ENCODE assay signal across 1 cellular context in the genomic region with DNA sequence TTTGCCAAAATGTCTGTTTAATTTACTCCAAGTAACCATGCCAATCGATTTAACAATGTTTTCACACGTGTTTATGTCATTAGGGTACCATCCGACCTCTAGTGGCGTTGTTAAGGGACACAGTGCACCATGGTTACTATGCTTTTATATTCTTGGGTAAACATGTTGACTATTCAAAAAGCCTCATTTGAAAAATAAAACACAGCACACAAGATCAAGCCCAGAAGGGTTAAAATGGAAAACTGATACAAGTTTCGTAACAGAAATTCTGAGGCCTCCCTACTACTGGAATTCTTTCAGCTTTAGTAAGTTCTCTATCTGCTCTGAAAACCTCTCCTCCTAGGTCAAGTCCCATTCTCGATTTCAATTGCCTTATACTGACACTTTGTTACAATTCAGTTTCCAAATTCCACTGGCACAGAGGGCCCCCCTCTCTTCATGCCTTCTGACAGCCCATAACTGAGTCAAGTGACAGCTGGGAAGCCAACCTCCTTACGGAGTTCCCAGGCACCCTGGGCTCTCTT.
TF ChIP-seq lines count a peak whose summit lies in the region.

No MANE protein-coding gene starts in this region.

TF ChIP-seq in H1, 55 proteins besides CTCF, POLR2A, EP300 and RAD21:
- TF ChIP-seq SIN3A (conservative IDR thresholded peaks at IDR 0.05 in 1 of 2, IDR thresholded peaks at IDR 0.05 in 1 of 2; ENCODE audit: low read depth in 1 of 2, low read length in 2 of 2) (peak in 1 of 2 experiments; percentile 60; a peak in 1 of 4 replicates), SIX5 (IDR thresholded peaks at IDR 0.05; ENCODE audit: low read depth, low read length) (no peak), BRCA1 (IDR thresholded peaks at IDR 0.05; ENCODE audit: low read depth, low read length) (no peak), SP2 (IDR thresholded peaks at IDR 0.05; ENCODE audit: low read length) (no peak), TAF1 (IDR thresholded peaks at IDR 0.05; ENCODE audit: low read depth, low read length) (no peak)
